In the genomic region with DNA sequence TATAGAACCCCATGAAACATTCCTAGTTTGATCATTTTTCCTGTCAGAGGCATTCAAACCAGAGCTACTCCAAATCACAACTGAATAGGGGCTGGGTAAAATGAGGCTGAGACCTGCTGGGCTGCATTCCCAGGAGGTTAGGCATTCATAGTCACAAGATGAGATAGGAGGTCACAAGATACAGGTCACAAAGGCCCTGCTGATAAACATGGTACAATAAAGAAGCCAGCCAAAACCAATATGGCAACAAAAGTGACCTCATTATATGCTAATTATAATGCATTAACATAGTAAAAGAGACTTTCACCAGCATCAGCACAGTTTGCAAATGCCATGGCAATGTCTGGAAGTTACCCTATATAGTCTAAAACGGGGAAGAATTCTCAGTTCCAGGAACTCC, we compare ENCODE assay signal across 1 cellular context.
TF ChIP-seq lines count a peak whose summit lies in the region.

No MANE protein-coding gene starts in this region.

TF ChIP-seq in H1, 55 proteins besides CTCF, POLR2A, EP300 and RAD21:
- TF ChIP-seq TAF7 (optimal IDR thresholded peaks at IDR 0.05; ENCODE audit: borderline replicate concordance, low read depth, low read length) (no peak), JUN (IDR thresholded peaks at IDR 0.05; ENCODE audit: low read depth, low read length) (0 out of 2 replicates have a peak, but pooled peaks have one; percentile 56), CHD2 (IDR thresholded peaks at IDR 0.05; ENCODE audit: low read length) (no peak; the same call in 1 of the 2 replicates), JUND (IDR thresholded peaks at IDR 0.05; ENCODE audit: low read length) (no peak), RBBP5 (IDR thresholded peaks at IDR 0.05; ENCODE audit: borderline replicate concordance, low read depth, low read length) (no peak), SRF (IDR thresholded peaks at IDR 0.05; ENCODE audit: low read depth, low read length) (peak; percentile 36; the same call in 1 of the 2 replicates), TEAD4 (IDR thresholded peaks at IDR 0.05; ENCODE audit: low read depth, low read length) (0 out of 2 replicates have a peak, but pooled peaks have one; percentile 16)
- TF ChIP-seq, protein P1, sequence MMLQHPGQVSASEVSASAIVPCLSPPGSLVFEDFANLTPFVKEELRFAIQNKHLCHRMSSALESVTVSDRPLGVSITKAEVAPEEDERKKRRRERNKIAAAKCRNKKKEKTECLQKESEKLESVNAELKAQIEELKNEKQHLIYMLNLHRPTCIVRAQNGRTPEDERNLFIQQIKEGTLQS (IDR thresholded peaks at IDR 0.05; ENCODE audit: insufficient read depth, low read depth, low read length): no peak
- TF ChIP-seq, protein P2, sequence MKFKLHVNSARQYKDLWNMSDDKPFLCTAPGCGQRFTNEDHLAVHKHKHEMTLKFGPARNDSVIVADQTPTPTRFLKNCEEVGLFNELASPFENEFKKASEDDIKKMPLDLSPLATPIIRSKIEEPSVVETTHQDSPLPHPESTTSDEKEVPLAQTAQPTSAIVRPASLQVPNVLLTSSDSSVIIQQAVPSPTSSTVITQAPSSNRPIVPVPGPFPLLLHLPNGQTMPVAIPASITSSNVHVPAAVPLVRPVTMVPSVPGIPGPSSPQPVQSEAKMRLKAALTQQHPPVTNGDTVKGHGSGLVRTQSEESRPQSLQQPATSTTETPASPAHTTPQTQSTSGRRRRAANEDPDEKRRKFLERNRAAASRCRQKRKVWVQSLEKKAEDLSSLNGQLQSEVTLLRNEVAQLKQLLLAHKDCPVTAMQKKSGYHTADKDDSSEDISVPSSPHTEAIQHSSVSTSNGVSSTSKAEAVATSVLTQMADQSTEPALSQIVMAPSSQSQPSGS (IDR thresholded peaks at IDR 0.05; ENCODE audit: low read length): peak; percentile 56; the same call in 1 of the 2 replicates
- TF ChIP-seq, protein P3, sequence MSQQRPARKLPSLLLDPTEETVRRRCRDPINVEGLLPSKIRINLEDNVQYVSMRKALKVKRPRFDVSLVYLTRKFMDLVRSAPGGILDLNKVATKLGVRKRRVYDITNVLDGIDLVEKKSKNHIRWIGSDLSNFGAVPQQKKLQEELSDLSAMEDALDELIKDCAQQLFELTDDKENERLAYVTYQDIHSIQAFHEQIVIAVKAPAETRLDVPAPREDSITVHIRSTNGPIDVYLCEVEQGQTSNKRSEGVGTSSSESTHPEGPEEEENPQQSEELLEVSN (IDR thresholded peaks at IDR 0.05): no peak
